23 cellular contexts compared by ENCODE assay signal in the genomic region with DNA sequence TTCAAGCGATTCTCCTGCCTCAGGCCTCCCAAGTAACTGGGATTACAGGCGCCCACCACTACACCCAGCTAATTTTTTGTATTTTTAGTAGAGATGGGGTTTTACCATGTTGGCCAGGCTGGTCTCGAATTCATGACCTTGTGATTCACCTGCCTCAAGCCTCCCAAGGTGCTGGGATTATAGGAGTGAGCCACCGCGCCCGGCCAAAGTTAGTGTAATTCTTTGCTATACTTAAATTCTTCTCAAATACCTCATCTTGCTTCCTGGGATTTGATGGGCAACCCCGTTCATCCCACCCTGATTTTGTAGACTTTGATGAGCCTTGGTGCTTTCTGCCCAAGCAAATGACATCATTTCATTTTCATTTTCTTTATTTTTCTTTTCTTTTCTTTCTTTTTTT. TPM values are rescaled to one million over a fixed set of nuclear protein-coding genes. Genes with fewer than 3 reads are reported as not detected.
DNase-seq lines count a peak whose midpoint lies in the region; ATAC-seq, FAIRE-seq and TF ChIP-seq lines count a peak whose summit lies in the region.
"Had no signal": no experiment of that assay in that cellular context is flagged by ENCODE, and none has a peak within 500 bp of the region (broad histone marks: within the 10 kb centered on the region; RNA-seq: fewer than 3 reads in every experiment).

No MANE protein-coding gene starts in this region.

- BruUV-seq in HepG2 (replicated peaks; lab: Mats Ljungman, UMichigan), result no TSS peak

- H3K79me2 ChIP-seq in HepG2 (ENCODE audit: insufficient read depth, low read length), result no peaks in the 10 kb centered on the region

- no peak overlapping the region for H2AFZ ChIP-seq in HepG2 (ENCODE audit: low read length)

- TF ChIP-seq EP300 in HepG2 (IDR thresholded peaks at IDR 0.05; ENCODE audit: low read depth in 2 of 2, low read length in 2 of 2) (no peak), HepG2 (CRISPR knock-in tag; IDR thresholded peaks at IDR 0.05; ENCODE audit: borderline replicate concordance) (no peak), sigmoid colon (IDR thresholded peaks at IDR 0.05) (no peak)

- H3K4me2 ChIP-seq in HepG2 (ENCODE audit: low read depth, low read length), result no peak overlapping the region
- H3K4me2 ChIP-seq: A549; BLaER1 treated with 17β-estradiol and CSF1 and Interleukin-3, amounts not matched to agents 10 nM and 100 nM had no signal

- no peak overlapping the region for H3K27ac ChIP-seq in HepG2 (ENCODE audit: extremely low read length, insufficient read depth, low read length)
- H3K27ac ChIP-seq in right lobe of liver, result no peak overlapping the region
- no peak overlapping the region for H3K27ac ChIP-seq in sigmoid colon
- no peak overlapping the region for H3K27ac ChIP-seq in coronary artery
- H3K27ac ChIP-seq: 22Rv1; A549; BLaER1 treated with 17β-estradiol and CSF1 and Interleukin-3, amounts not matched to agents 10 nM and 100 nM; C4-2B had no signal

- intact Hi-C loops in HepG2 (cut with micrococcal nuclease; ENCODE audit: unreplicated experiment), result no loop called here
- intact Hi-C loops in right lobe of liver (cut with DNase I), result no loop called here
- intact Hi-C loops in sigmoid colon (cut with DNase I), result no loop called here

- POLR2A ChIA-PET in HepG2 (lab: Yijun Ruan, JAX), result no interaction called here

- in situ Hi-C loops in HepG2 (cut with HindIII; ENCODE audit: extremely low pct_ligation_motif_present, low pct_unique_long_range_greater_than_20kb), result no loop called here

- TF ChIP-seq RAD21 in HepG2 (CRISPR knock-in tag; IDR thresholded peaks at IDR 0.05), result no peak

- CTCF ChIA-PET in HepG2 (lab: Yijun Ruan, JAX; ENCODE audit: low intra/inter-chr PET ratio, low total read pairs), result no interaction called here

- WGBS in HepG2 (ENCODE audit: low lambda C conversion rate), result 51% methylated on average over 7 of the region's 7 CpGs
- WGBS in right lobe of liver (ENCODE audit: insufficient coverage, low coverage, low lambda C conversion rate, missing lambda C conversion rate), result 75% methylated on average over 7 of the region's 7 CpGs
- WGBS in sigmoid colon, 2 donors, result 87 to 94% methylated on average over 7 of the region's 7 CpGs

- no peak for FAIRE-seq in HepG2 (lab: Jason Lieb, UNC)
- FAIRE-seq: A549, D721Med, G401.6, GM12891 had no signal

- DNase-seq in HepG2 (ENCODE audit: low spot score), result no peak
- DNase-seq in right lobe of liver, result no peak
- DNase-seq in mesenteric fat pad (ENCODE audit: low spot score), result peak; percentile 73
- DNase-seq in sigmoid colon, result peak; percentile 8
- no peak for DNase-seq in activated CD4-positive, alpha-beta T cell treated with anti-CD3 and anti-CD28 coated beads, Interleukin-2, amount 50 U/mL, for 1 hour
- no peak for DNase-seq in coronary artery (ENCODE audit: low spot score)
- DNase-seq: AML-193; Caco-2; Calu3; CD4-positive, alpha-beta T cell; CD8-positive, alpha-beta T cell; DMS79 treated with DMSO at 0.1 percent for 48 hours; GF-D8 had no signal

- H3K4me1 ChIP-seq in HepG2 (ENCODE audit: insufficient read depth, low read length), result no peaks in the 10 kb centered on the region
- H3K4me1 ChIP-seq in right lobe of liver, result no peaks in the 10 kb centered on the region
- H3K4me1 ChIP-seq in sigmoid colon, result no peaks in the 10 kb centered on the region
- H3K4me1 ChIP-seq: A549; BLaER1 treated with 17β-estradiol and CSF1 and Interleukin-3, amounts not matched to agents 10 nM and 100 nM; Caco-2 had no signal

- H3K4me3 ChIP-seq in HepG2 (replicated peaks in 1 of 3; ENCODE audit: insufficient read depth in 1 of 3, low read depth in 2 of 3, low read length in 3 of 3), result no peak overlapping the region
- no peak overlapping the region for H3K4me3 ChIP-seq in right lobe of liver
- no peak overlapping the region for H3K4me3 ChIP-seq in sigmoid colon
- no peak overlapping the region for H3K4me3 ChIP-seq in coronary artery
- H3K4me3 ChIP-seq: A549; BLaER1 treated with 17β-estradiol and CSF1 and Interleukin-3, amounts not matched to agents 10 nM and 100 nM had no signal

- no peaks in the 10 kb centered on the region for H3K9me3 ChIP-seq in HepG2 (ENCODE audit: low read length)
- no peaks in the 10 kb centered on the region for H3K9me3 ChIP-seq in right lobe of liver
- H3K9me3 ChIP-seq in sigmoid colon, result no peaks in the 10 kb centered on the region
- H3K9me3 ChIP-seq: A549; BLaER1 treated with 17β-estradiol and CSF1 and Interleukin-3, amounts not matched to agents 10 nM and 100 nM; Caco-2 had no signal

- H3K9ac ChIP-seq in HepG2 (ENCODE audit: insufficient read depth, low read depth, low read length), result no peak overlapping the region
- H3K9ac ChIP-seq: BLaER1 treated with 17β-estradiol and CSF1 and Interleukin-3, amounts not matched to agents 10 nM and 100 nM had no signal

- no peaks in the 10 kb centered on the region for H4K20me1 ChIP-seq in HepG2 (ENCODE audit: insufficient read depth, low read length)

- TF ChIP-seq CTCF in HepG2 (CRISPR knock-in tag; IDR thresholded peaks at IDR 0.05) (no peak), right lobe of liver (IDR thresholded peaks at IDR 0.05) (no peak), sigmoid colon (IDR thresholded peaks at IDR 0.05) (no peak), coronary artery (IDR thresholded peaks at IDR 0.05) (no peak)

- ATAC-seq in HepG2 (no peak), right lobe of liver (no peak)
- ATAC-seq: A549; CD8-positive, alpha-beta T cell had no signal

- H3K36me3 ChIP-seq in HepG2 (replicated peaks in 1 of 2; ENCODE audit: control insufficient read depth in 1 of 2, insufficient read depth in 2 of 2, low read length in 2 of 2) (no peaks in the 10 kb centered on the region), right lobe of liver (no peaks in the 10 kb centered on the region), sigmoid colon (no peaks in the 10 kb centered on the region)
- H3K36me3 ChIP-seq: BLaER1 treated with 17β-estradiol and CSF1 and Interleukin-3, amounts not matched to agents 10 nM and 100 nM had no signal

- no peak for TF ChIP-seq POLR2A in HepG2 (IDR thresholded peaks at IDR 0.05; ENCODE audit: insufficient read depth in 1 of 2, low read depth in 2 of 2, low read length in 2 of 2)
- TF ChIP-seq POLR2A in right lobe of liver (IDR thresholded peaks at IDR 0.05), result no peak
- TF ChIP-seq POLR2A in sigmoid colon (IDR thresholded peaks at IDR 0.05), result no peak

- peaks cover 2 to 34% of the 10 kb centered on the region in 2 experiments; a peak in 3 of 5 replicates for H3K27me3 ChIP-seq in HepG2 (ENCODE audit: control insufficient read depth in 1 of 2, insufficient read depth in 2 of 2, low read length in 2 of 2)
- no peaks in the 10 kb centered on the region for H3K27me3 ChIP-seq in right lobe of liver
- peaks cover 0 to 55% (median 8%) of the 10 kb centered on the region in 3 donors for H3K27me3 ChIP-seq in sigmoid colon
- H3K27me3 ChIP-seq: BLaER1 treated with 17β-estradiol and CSF1 and Interleukin-3, amounts not matched to agents 10 nM and 100 nM had no signal

TF ChIP-seq in HepG2, 621 proteins besides CTCF, POLR2A, EP300 and RAD21 (continues in another document):
- TF ChIP-seq FOSL1 (CRISPR knock-in tag; IDR thresholded peaks at IDR 0.05; ENCODE audit: borderline replicate concordance) (no peak), SIN3B (IDR thresholded peaks at IDR 0.05; ENCODE audit: low read length) (no peak), ATF7 (IDR thresholded peaks at IDR 0.05) (0 out of 2 replicates have a peak, but pooled peaks have one; percentile 19), ATF7 (CRISPR knock-in tag; IDR thresholded peaks at IDR 0.05) (no peak)
- TF ChIP-seq, protein P1, sequence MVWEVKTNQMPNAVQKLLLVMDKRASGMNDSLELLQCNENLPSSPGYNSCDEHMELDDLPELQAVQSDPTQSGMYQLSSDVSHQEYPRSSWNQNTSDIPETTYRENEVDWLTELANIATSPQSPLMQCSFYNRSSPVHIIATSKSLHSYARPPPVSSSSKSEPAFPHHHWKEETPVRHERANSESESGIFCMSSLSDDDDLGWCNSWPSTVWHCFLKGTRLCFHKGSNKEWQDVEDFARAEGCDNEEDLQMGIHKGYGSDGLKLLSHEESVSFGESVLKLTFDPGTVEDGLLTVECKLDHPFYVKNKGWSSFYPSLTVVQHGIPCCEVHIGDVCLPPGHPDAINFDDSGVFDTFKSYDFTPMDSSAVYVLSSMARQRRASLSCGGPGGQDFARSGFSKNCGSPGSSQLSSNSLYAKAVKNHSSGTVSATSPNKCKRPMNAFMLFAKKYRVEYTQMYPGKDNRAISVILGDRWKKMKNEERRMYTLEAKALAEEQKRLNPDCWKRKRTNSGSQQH (CRISPR knock-in tag; IDR thresholded peaks at IDR 0.05; ENCODE audit: low read depth), result no peak

RNA-seq across cellular contexts. Expression of a gene that starts 54.5 kb away (rescaled TPM):
- total RNA-seq in HepG2 (2016; rRNA removed; fragmentation: Illumina TruSeq; extraction: Trizol) (not detected in 2 replicates), right lobe of liver (under 1 TPM in 1 of 6 experiments, not detected in 5; 0.24 TPM), mesenteric fat pad (not detected), sigmoid colon (not detected)
- total RNA-seq in HepG2 (2016; cell fraction: cytosol; rRNA removed; fragmentation: Illumina TruSeq; extraction: Trizol; ENCODE audit: low read depth), result not detected in 2 replicates
- total RNA-seq in HepG2 (2016; cell fraction: insoluble cytoplasmic fraction; rRNA removed; fragmentation: Illumina TruSeq; extraction: Trizol), result not detected in 2 replicates
- not detected in 2 replicates for total RNA-seq in HepG2 (2016; cell fraction: membrane; rRNA removed; fragmentation: Illumina TruSeq; extraction: Trizol)
- not detected in 2 replicates for total RNA-seq in HepG2 (2016; cell fraction: nucleus; rRNA removed; fragmentation: Illumina TruSeq; extraction: Trizol)
- polyA plus RNA-seq in HepG2 (2011; rRNA removed) (not detected in 2 replicates), sigmoid colon (not detected)
- polyA plus RNA-seq in HepG2 (2011; cell fraction: cytosol; rRNA removed), result not detected in 2 replicates
- polyA plus RNA-seq in HepG2 (2011; cell fraction: nucleus; rRNA removed), result not detected in 2 replicates
- not detected in 2 replicates for polyA plus RNA-seq in HepG2 (2012)
- not detected in 2 replicates for polyA plus RNA-seq in HepG2 (2016; cell fraction: cytosol; fragmentation: Illumina TruSeq; extraction: Trizol; ENCODE audit: low read depth)
- not detected in 2 replicates for polyA plus RNA-seq in HepG2 (2016; cell fraction: insoluble cytoplasmic fraction; fragmentation: Illumina TruSeq; extraction: Trizol; ENCODE audit: low read depth)
- polyA plus RNA-seq in HepG2 (2016; cell fraction: membrane; fragmentation: Illumina TruSeq; extraction: Trizol; ENCODE audit: low read depth), result not detected in 2 replicates
- polyA plus RNA-seq in HepG2 (2016; cell fraction: nucleus; fragmentation: Illumina TruSeq; extraction: Trizol; ENCODE audit: insufficient read depth, low read depth), result not detected in 2 replicates
- not detected in 2 replicates for polyA minus RNA-seq in HepG2 (2011; rRNA and poly(A)+ RNA removed; ENCODE audit: low replicate concordance)
- polyA minus RNA-seq in HepG2 (2011; cell fraction: cytosol; rRNA and poly(A)+ RNA removed), result not detected in 2 replicates
- polyA minus RNA-seq in HepG2 (2011; cell fraction: nucleus; rRNA and poly(A)+ RNA removed), result not detected in 2 replicates
- total RNA-seq: A172; B cell; Calu3; CD4-positive, alpha-beta T cell; CD8-positive, alpha-beta T cell had no signal
- polyA plus RNA-seq: BJ had no signal

Comparison
In these comparisons a context has a peak if more than half of its experiments do, and no peak if none do; other contexts are left out.
1. DNase-seq: peak in mesenteric fat pad (single experiment) and sigmoid colon (single experiment); none in HepG2 (single experiment), right lobe of liver (0 of 3), activated CD4-positive, alpha-beta T cell treated with anti-CD3 and anti-CD28 coated beads, Interleukin-2, amount 50 U/mL, for 1 hour (single experiment) and coronary artery (single experiment).